Comparison of ENCODE assay signal across 8 cellular contexts in genomic region chr1:226083303-226084101, GRCh38. TPM values are rescaled to one million over a fixed set of nuclear protein-coding genes. Genes with fewer than 3 reads are reported as not detected.
DNase-seq lines count a peak whose midpoint lies in the region; ATAC-seq and TF ChIP-seq lines count a peak whose summit lies in the region.

No MANE protein-coding gene starts in this region.

- peaks cover 12% of the 10 kb centered on the region for H3K4me1 Mint-ChIP-seq in activated T-helper 1 cell treated with anti-CD3 and anti-CD28 coated beads, Interleukin-12 subunit alpha, Interleukin-12 subunit beta, Interleukin-2, Interleukin-4 antibody, amounts not matched to agents 30 ng/mL and 10 ng/mL and 1 ng/mL, durations not matched to agents 14 hours and 24 hours and 36 hours (ENCODE audit: low read depth)
- peaks cover 6% of the 10 kb centered on the region for H3K4me1 Mint-ChIP-seq in nephron
- peaks cover 14% of the 10 kb centered on the region for H3K4me1 Mint-ChIP-seq in stimulated activated naive CD8-positive, alpha-beta T cell treated with anti-CD3 and anti-CD28 coated beads, Interleukin-15, amount 100 ng/mL, for 72 hours

- intact Hi-C loops in activated T-helper 1 cell treated with anti-CD3 and anti-CD28 coated beads, Interleukin-12 subunit alpha, Interleukin-12 subunit beta, Interleukin-2, Interleukin-4 antibody, amounts not matched to agents 30 ng/mL and 10 ng/mL and 1 ng/mL, durations not matched to agents 14 hours and 24 hours and 36 hours (cut with micrococcal nuclease): loop anchor here (1.0 to 2.0 kb wide), 5 partner anchors 18 to 1969 kb away; partner anchors contain the start of genes FBXO28, H3-3A and SRP9

- H3K36me3 Mint-ChIP-seq in activated T-helper 1 cell treated with anti-CD3 and anti-CD28 coated beads, Interleukin-12 subunit alpha, Interleukin-12 subunit beta, Interleukin-2, Interleukin-4 antibody, amounts not matched to agents 30 ng/mL and 10 ng/mL and 1 ng/mL, durations not matched to agents 14 hours and 24 hours and 36 hours (ENCODE audit: low read depth): no peaks in the 10 kb centered on the region
- no peaks in the 10 kb centered on the region for H3K36me3 Mint-ChIP-seq in nephron (ENCODE audit: low read depth)

- no peaks in the 10 kb centered on the region for H3K9me3 Mint-ChIP-seq in activated T-helper 1 cell treated with anti-CD3 and anti-CD28 coated beads, Interleukin-12 subunit alpha, Interleukin-12 subunit beta, Interleukin-2, Interleukin-4 antibody, amounts not matched to agents 30 ng/mL and 10 ng/mL and 1 ng/mL, durations not matched to agents 14 hours and 24 hours and 36 hours
- H3K9me3 Mint-ChIP-seq in nephron: no peaks in the 10 kb centered on the region
- no peaks in the 10 kb centered on the region for H3K9me3 Mint-ChIP-seq in stimulated activated naive CD8-positive, alpha-beta T cell treated with anti-CD3 and anti-CD28 coated beads, Interleukin-15, amount 100 ng/mL, for 72 hours

- peaks cover 15% of the 10 kb centered on the region for H3K27me3 Mint-ChIP-seq in activated T-helper 1 cell treated with anti-CD3 and anti-CD28 coated beads, Interleukin-12 subunit alpha, Interleukin-12 subunit beta, Interleukin-2, Interleukin-4 antibody, amounts not matched to agents 30 ng/mL and 10 ng/mL and 1 ng/mL, durations not matched to agents 14 hours and 24 hours and 36 hours (ENCODE audit: insufficient read depth)
- H3K27me3 Mint-ChIP-seq in nephron (ENCODE audit: low read depth): no peaks in the 10 kb centered on the region
- H3K27me3 Mint-ChIP-seq in stimulated activated naive CD8-positive, alpha-beta T cell treated with anti-CD3 and anti-CD28 coated beads, Interleukin-15, amount 100 ng/mL, for 72 hours: no peaks in the 10 kb centered on the region

- DNase-seq in DMS153 (lab: John Stamatoyannopoulos, UW) (peak; percentile 80), HUDEP-2 (lab: John Stamatoyannopoulos, UW; ENCODE audit: unreplicated experiment in 76 of 76) (peak in 73 of 76 experiments; percentile 17 to 92 (median 70)), fibroblast of pulmonary artery (ENCODE audit: low read depth) (peak; percentile 83)
- peak; percentile 91 for DNase-seq in activated T-helper 1 cell treated with anti-CD3 and anti-CD28 coated beads, Interleukin-12 subunit alpha, Interleukin-12 subunit beta, Interleukin-2, Interleukin-4 antibody, amounts not matched to agents 30 ng/mL and 10 ng/mL and 1 ng/mL, durations not matched to agents 14 hours and 24 hours and 36 hours (ENCODE audit: low spot score)
- peak; percentile 91 to 92 for DNase-seq in stimulated activated naive CD8-positive, alpha-beta T cell treated with anti-CD3 and anti-CD28 coated beads, Interleukin-15, amount 100 ng/mL, for 72 hours

- H3K4me3 ChIP-seq in fibroblast of pulmonary artery (replicated peaks; ENCODE audit: low read depth, low read length): peak overlapping the region; percentile 63

- ATAC-seq in GM21390 (IDR thresholded peaks at IDR 0.05; ENCODE audit: unreplicated experiment): peak; percentile 96
- peak; percentile 91 for ATAC-seq in stimulated activated naive CD8-positive, alpha-beta T cell treated with anti-CD3 and anti-CD28 coated beads, Interleukin-15, amount 100 ng/mL, for 72 hours

- H3K27ac Mint-ChIP-seq in activated T-helper 1 cell treated with anti-CD3 and anti-CD28 coated beads, Interleukin-12 subunit alpha, Interleukin-12 subunit beta, Interleukin-2, Interleukin-4 antibody, amounts not matched to agents 30 ng/mL and 10 ng/mL and 1 ng/mL, durations not matched to agents 14 hours and 24 hours and 36 hours: peak overlapping the region; percentile 79
- peak overlapping the region in 1 of 3 experiments; percentile 56 for H3K27ac Mint-ChIP-seq in nephron
- H3K27ac Mint-ChIP-seq in stimulated activated naive CD8-positive, alpha-beta T cell treated with anti-CD3 and anti-CD28 coated beads, Interleukin-15, amount 100 ng/mL, for 72 hours: peak overlapping the region; percentile 42 to 93

- TF ChIP-seq CTCF in fibroblast of pulmonary artery (IDR thresholded peaks at IDR 0.05; ENCODE audit: low read length, missing control alignments) (no peak), nephron (IDR thresholded peaks at IDR 0.05; ENCODE audit: unreplicated experiment in 3 of 3) (no peak)

- H3K4me3 Mint-ChIP-seq in activated T-helper 1 cell treated with anti-CD3 and anti-CD28 coated beads, Interleukin-12 subunit alpha, Interleukin-12 subunit beta, Interleukin-2, Interleukin-4 antibody, amounts not matched to agents 30 ng/mL and 10 ng/mL and 1 ng/mL, durations not matched to agents 14 hours and 24 hours and 36 hours: peak overlapping the region; percentile 89
- peak overlapping the region; percentile 86 to 94 (median 87) for H3K4me3 Mint-ChIP-seq in nephron
- H3K4me3 Mint-ChIP-seq in stimulated activated naive CD8-positive, alpha-beta T cell treated with anti-CD3 and anti-CD28 coated beads, Interleukin-15, amount 100 ng/mL, for 72 hours: peak overlapping the region; percentile 94 to 99

TF ChIP-seq in PFSK-1, 5 proteins besides CTCF, POLR2A, EP300 and RAD21:
- TF ChIP-seq TAF1 (IDR thresholded peaks at IDR 0.05; ENCODE audit: borderline replicate concordance, insufficient read depth, low read length) (peak; percentile 31; the same call in 1 of the 2 replicates), FOXP2 (optimal IDR thresholded peaks at IDR 0.05; ENCODE audit: borderline replicate concordance, extremely low read depth, extremely low read length, insufficient read depth) (peak; percentile 73), SIN3A (IDR thresholded peaks at IDR 0.05; ENCODE audit: borderline replicate concordance, insufficient read depth, low read length) (0 out of 2 replicates have a peak, but pooled peaks have one; percentile 53), REST (IDR thresholded peaks at IDR 0.05; ENCODE audit: insufficient read depth in 1 of 2, low read depth in 2 of 2, low read length in 2 of 2) (no peak), POLR2AphosphoS5 (IDR thresholded peaks at IDR 0.05; ENCODE audit: low read depth, low read length) (peak; percentile 95)

RNA-seq across cellular contexts. Expression of gene H3-3A, which starts 21.0 kb away (rescaled TPM):
- polyA plus RNA-seq in PFSK-1 (2012; ENCODE audit: insufficient read length, low read depth): 166 TPM
- 416 and 426 TPM in 2 replicates for total RNA-seq in activated T-helper 1 cell treated with anti-CD3 and anti-CD28 coated beads, Interleukin-12 subunit alpha, Interleukin-12 subunit beta, Interleukin-2, Interleukin-4 antibody, amounts not matched to agents 30 ng/mL and 10 ng/mL and 1 ng/mL, durations not matched to agents 14 hours and 24 hours and 36 hours

Comparison
In these comparisons a context has a peak if more than half of its experiments do, and no peak if none do; other contexts are left out.
1. Peak in every context shown above with its lines: DNase-seq, ATAC-seq and H3K4me3 ChIP-seq.